8 cellular contexts compared by ENCODE assay signal in genomic region chr19:48363810-48364563, GRCh38. TPM values are rescaled to one million over a fixed set of nuclear protein-coding genes. Genes with fewer than 3 reads are reported as not detected.
DNase-seq lines count a peak whose midpoint lies in the region; ATAC-seq and TF ChIP-seq lines count a peak whose summit lies in the region.

A gene with protein sequence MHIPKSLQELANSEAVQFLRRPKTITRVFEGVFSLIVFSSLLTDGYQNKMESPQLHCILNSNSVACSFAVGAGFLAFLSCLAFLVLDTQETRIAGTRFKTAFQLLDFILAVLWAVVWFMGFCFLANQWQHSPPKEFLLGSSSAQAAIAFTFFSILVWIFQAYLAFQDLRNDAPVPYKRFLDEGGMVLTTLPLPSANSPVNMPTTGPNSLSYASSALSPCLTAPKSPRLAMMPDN (plus strand): TSS chr19:48364367. CDS start chr19:48365843, 1,476 bp downstream.
TMEM143 (minus strand) TSS chr19:48363940; CDS start chr19:48363920, 20 bp downstream.

- H3K9ac ChIP-seq in mammary epithelial cell (ENCODE audit: insufficient read depth, low read length) (peak within 1 kb of the TSS; percentile 70), skeletal muscle satellite cell (ENCODE audit: low read depth, low read length) (peak within 1 kb of the TSS; percentile 88)

- H3K27me3 ChIP-seq in AG04450 (ENCODE audit: control insufficient read depth, insufficient read depth, low read length) (no peaks in the 10 kb centered on the region), WERI-Rb-1 (ENCODE audit: insufficient read depth, low read depth, severe bottlenecking) (no peaks in the 10 kb centered on the region), mammary epithelial cell (ENCODE audit: insufficient read depth, low read length) (no peaks in the 10 kb centered on the region), skeletal muscle satellite cell (ENCODE audit: control insufficient read depth, insufficient read depth, low read length) (no peaks in the 10 kb centered on the region)

- peak; percentile 99 for DNase-seq in AG04450 (ENCODE audit: low read depth, low spot score)
- peak; percentile 100 for DNase-seq in NCI-H2196 treated with DMSO at 0.1 percent for 48 hours (lab: John Stamatoyannopoulos, UW; ENCODE audit: unreplicated experiment)
- DNase-seq in WERI-Rb-1 = peak; percentile 94
- peak; percentile 99 for DNase-seq in mammary epithelial cell

- peak within 1 kb of the TSS; percentile 85 for H3K27ac ChIP-seq in AG04450 (ENCODE audit: low read depth, low read length)
- H3K27ac ChIP-seq in WERI-Rb-1 = peak within 1 kb of the TSS; percentile 81
- peak within 1 kb of the TSS; percentile 79 for H3K27ac ChIP-seq in mammary epithelial cell (ENCODE audit: insufficient read depth, low read depth, low read length)

- H2AFZ ChIP-seq in mammary epithelial cell (ENCODE audit: low read depth, low read length) = peak within 1 kb of the TSS; percentile 90

- no TSS peak for BruUV-seq in mammary epithelial cell (replicated peaks; lab: Mats Ljungman, UMichigan)

- ATAC-seq in GM18907 (IDR thresholded peaks at IDR 0.05; ENCODE audit: unreplicated experiment) (peak; percentile 82), HG03139 (IDR thresholded peaks at IDR 0.05; ENCODE audit: unreplicated experiment) (peak; percentile 73)

- H3K4me2 ChIP-seq in mammary epithelial cell (ENCODE audit: insufficient read depth, low read depth, low read length) = peak within 1 kb of the TSS; percentile 95
- peak within 1 kb of the TSS; percentile 95 for H3K4me2 ChIP-seq in skeletal muscle satellite cell (ENCODE audit: low read length)

- TF ChIP-seq CTCF in AG04450 (IDR thresholded peaks at IDR 0.05; ENCODE audit: low read depth, low read length) (no peak), WERI-Rb-1 (IDR thresholded peaks at IDR 0.05; ENCODE audit: low read depth, low read length) (no peak), mammary epithelial cell (conservative IDR thresholded peaks at IDR 0.05 in 1 of 2, IDR thresholded peaks at IDR 0.05 in 1 of 2; ENCODE audit: extremely low read depth in 1 of 2, insufficient read depth in 1 of 2, low read depth in 1 of 2, low read length in 2 of 2) (no peak)

- H3K9me3 ChIP-seq in AG04450 (ENCODE audit: control insufficient read depth, insufficient read depth, low read length) = no peaks in the 10 kb centered on the region
- peaks cover 7% of the 10 kb centered on the region for H3K9me3 ChIP-seq in WERI-Rb-1 (ENCODE audit: severe bottlenecking)
- H3K9me3 ChIP-seq in mammary epithelial cell (replicated peaks; ENCODE audit: insufficient read depth, low read length) = no peaks in the 10 kb centered on the region
- no peaks in the 10 kb centered on the region for H3K9me3 ChIP-seq in iPS-18c (ENCODE audit: control insufficient read depth, insufficient read depth, low read length)
- no peaks in the 10 kb centered on the region for H3K9me3 ChIP-seq in skeletal muscle satellite cell (replicated peaks; ENCODE audit: low read length)

- 2% methylated on average over 37 of the region's 57 CpGs for WGBS in mammary epithelial cell (ENCODE audit: low coverage, missing lambda C conversion rate)

- dilution Hi-C loops in mammary epithelial cell (cut with HindIII; ENCODE audit: low sequenced_read_pairs) = loop anchor here (5.0 to 10.0 kb wide), 5 partner anchors 53 to 431 kb away; no protein-coding TSS in a partner anchor

- POLR2A ChIA-PET in AG04450 (lab: Yijun Ruan, JAX) = interaction anchor here (0.6 to 2.2 kb wide), 11 partner anchors 11 to 402 kb away, joined by 3 to 24 read pairs (median 4); partner anchors contain the start of genes GRIN2D, KDELR1, RPL18 and SPHK2

- in situ Hi-C loops in mammary epithelial cell (cut with MboI; ENCODE audit: low sequenced_read_pairs in 2 of 2) = no loop called here

- intact Hi-C loops in mammary epithelial cell (cut with micrococcal nuclease) = loop anchor here (2.0 kb wide), 3 partner anchors 23 to 41 kb away; partner anchors contain the start of gene KDELR1

- CTCF ChIA-PET in AG04450 (lab: Charles Lee) (interaction anchor here (0.7 to 2.9 kb wide), 5 partner anchors 13 to 81 kb away, joined by 3 to 22 read pairs (median 3); partner anchors contain the start of gene KDELR1), mammary epithelial cell (lab: Charles Lee; ENCODE audit: low non-redundant PET) (interaction anchor here (0.6 to 1.9 kb wide), 4 partner anchors 9 to 81 kb away, joined by 3 to 21 read pairs (median 9); partner anchors contain the start of gene KDELR1)

- H3K4me1 ChIP-seq in mammary epithelial cell (ENCODE audit: insufficient read depth, low read length) (peaks cover 8% of the 10 kb centered on the region), skeletal muscle satellite cell (ENCODE audit: control insufficient read depth, insufficient read depth, low read length) (peaks cover 13% of the 10 kb centered on the region)

- no peaks in the 10 kb centered on the region for H4K20me1 ChIP-seq in mammary epithelial cell (ENCODE audit: insufficient read depth, low read length)

- peak within 1 kb of the TSS; percentile 72 for H3K4me3 ChIP-seq in AG04450 (ENCODE audit: low read depth, low read length)
- peak within 1 kb of the TSS; percentile 52 for H3K4me3 ChIP-seq in WERI-Rb-1 (ENCODE audit: low read depth, low read length)
- H3K4me3 ChIP-seq in mammary epithelial cell (replicated peaks in 1 of 3; ENCODE audit: insufficient read depth in 1 of 3, low read depth in 2 of 3, low read length in 3 of 3) = peak within 1 kb of the TSS; percentile 41 to 58 (median 50)
- peak within 1 kb of the TSS; percentile 69 for H3K4me3 ChIP-seq in iPS-18c (ENCODE audit: insufficient read depth, low read depth, low read length)
- peak within 1 kb of the TSS; percentile 76 for H3K4me3 ChIP-seq in skeletal muscle satellite cell (ENCODE audit: low read length)

- H3K36me3 ChIP-seq in WERI-Rb-1 (no peaks in the 10 kb centered on the region), mammary epithelial cell (ENCODE audit: insufficient read depth, low read length) (no peaks in the 10 kb centered on the region), skeletal muscle satellite cell (ENCODE audit: insufficient read depth, low read length) (no peaks in the 10 kb centered on the region)

- no peaks in the 10 kb centered on the region for H3K79me2 ChIP-seq in mammary epithelial cell (ENCODE audit: insufficient read depth, low read length)

RNA-seq across cellular contexts. Expression of the first gene that starts in this region (rescaled TPM):
- polyA plus RNA-seq in AG04450 (2011; rRNA removed) = not detected in 2 replicates
- not detected in 2 replicates for polyA minus RNA-seq in AG04450 (2011; rRNA and poly(A)+ RNA removed)
- not detected for total RNA-seq in mammary epithelial cell
- polyA plus RNA-seq in mammary epithelial cell = not detected
- polyA minus RNA-seq in mammary epithelial cell = not detected
- not detected in 2 replicates for total RNA-seq in skeletal muscle satellite cell (2012; rRNA removed)

RNA-seq across cellular contexts. Expression of gene TMEM143, which starts in this region (rescaled TPM):
- polyA plus RNA-seq in AG04450 (2011; rRNA removed) (4.7 and 5.1 TPM in 2 replicates), mammary epithelial cell (5.6 TPM)
- 3.8 and 5.5 TPM in 2 replicates for polyA minus RNA-seq in AG04450 (2011; rRNA and poly(A)+ RNA removed)
- 1 to 10 TPM; 4.5 to 9.0 TPM for total RNA-seq in mammary epithelial cell
- 5.6 TPM for polyA minus RNA-seq in mammary epithelial cell
- total RNA-seq in skeletal muscle satellite cell (2012; rRNA removed) = 3.3 and 3.9 TPM in 2 replicates

Comparison
In these comparisons a context has a peak if more than half of its experiments do, and no peak if none do; other contexts are left out.
1. Peak in every context shown above with its lines: DNase-seq, ATAC-seq, H3K4me3 ChIP-seq and H3K27ac ChIP-seq.